In the genomic region with DNA sequence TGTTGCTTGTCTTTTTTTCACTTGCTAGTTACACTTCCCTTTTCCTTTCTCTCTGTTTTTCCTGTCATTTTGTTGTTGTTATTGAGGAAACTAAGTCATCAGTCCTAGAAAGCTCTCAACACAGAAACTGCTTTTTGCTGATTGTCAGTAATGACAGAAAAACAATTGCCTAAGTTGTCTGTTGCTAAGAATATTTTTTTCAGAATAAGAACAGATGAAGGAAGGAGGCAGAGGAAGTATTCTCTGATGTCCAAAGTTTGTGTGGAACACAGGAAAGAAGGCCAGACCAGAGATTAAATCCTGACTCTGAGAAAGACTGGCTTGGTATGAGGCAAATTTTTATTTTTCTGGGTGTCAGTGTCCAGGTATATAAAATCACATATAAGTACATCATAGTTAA, we compare ENCODE assay signal across 27 cellular contexts.
"Had no signal": no experiment of that assay in that cellular context is flagged by ENCODE, and none has a peak within 500 bp of the region (broad histone marks: within the 10 kb centered on the region; RNA-seq: fewer than 3 reads in every experiment).

No MANE protein-coding gene starts in this region.

- H3K4me3 Mint-ChIP-seq: activated CD4-positive, alpha-beta T cell treated with anti-CD3 and anti-CD28 coated beads for 36 hours; activated CD8-positive, alpha-beta memory T cell treated with anti-CD3 and anti-CD28 coated beads, Interleukin-2, amount 10 ng/mL, durations not matched to agents 7 days and 5 days; activated CD8-positive, alpha-beta T cell treated with anti-CD3 and anti-CD28 coated beads, Interleukin-2, amount 10 ng/mL, durations not matched to agents 7 days and 5 days; memory B cell; naive thymus-derived CD4-positive, alpha-beta T cell; T-helper 2 cell treated with Interferon-gamma antibody and Interleukin-4, amounts not matched to agents 5 μg/mL and 100 μg/mL, for 36 hours had no signal

- H3K36me3 ChIP-seq: breast epithelium, spleen, tibial nerve had no signal

- H3K4me1 ChIP-seq: breast epithelium, parathyroid adenoma, psoas muscle, tibial nerve had no signal

- H3K27ac Mint-ChIP-seq: activated CD4-positive, alpha-beta T cell treated with anti-CD3 and anti-CD28 coated beads for 36 hours; activated CD8-positive, alpha-beta memory T cell treated with anti-CD3 and anti-CD28 coated beads, Interleukin-2, amount 10 ng/mL, durations not matched to agents 7 days and 5 days; activated CD8-positive, alpha-beta T cell treated with anti-CD3 and anti-CD28 coated beads, Interleukin-2, amount 10 ng/mL, durations not matched to agents 7 days and 5 days; activated naive CD4-positive, alpha-beta T cell treated with anti-CD3 and anti-CD28 coated beads, Interleukin-2, amount 50 U/mL, for 72 hours; activated T-helper 2 cell treated with anti-CD3 and anti-CD28 coated beads, Interferon-gamma antibody, Interleukin-2, Interleukin-4, amounts not matched to agents 10 μg/mL and 5 μg/mL and 100 μg/mL, durations not matched to agents 14 hours and 24 hours and 36 hours; memory B cell; T-helper 2 cell treated with Interferon-gamma antibody and Interleukin-4, amounts not matched to agents 5 μg/mL and 100 μg/mL, for 36 hours had no signal

- H3K27me3 ChIP-seq: breast epithelium, spleen, tibial nerve had no signal

- H3K36me3 Mint-ChIP-seq: activated naive CD4-positive, alpha-beta T cell treated with anti-CD3 and anti-CD28 coated beads, Interleukin-2, amount 50 U/mL, for 72 hours; memory B cell had no signal

- H3K27me3 Mint-ChIP-seq: activated CD4-positive, alpha-beta T cell treated with anti-CD3 and anti-CD28 coated beads for 36 hours; activated CD8-positive, alpha-beta memory T cell treated with anti-CD3 and anti-CD28 coated beads, Interleukin-2, amount 10 ng/mL, durations not matched to agents 7 days and 5 days; memory B cell; naive thymus-derived CD4-positive, alpha-beta T cell had no signal

- H3K27ac ChIP-seq: breast epithelium, parathyroid adenoma, psoas muscle, spleen, tibial nerve had no signal

- DNase-seq: activated CD4-positive, alpha-beta T cell treated with anti-CD3 and anti-CD28 coated beads for 36 hours; activated CD4-positive, CD25-positive, alpha-beta regulatory T cell; activated CD8-positive, alpha-beta memory T cell treated with anti-CD3 and anti-CD28 coated beads, Interleukin-2, amount 10 ng/mL, durations not matched to agents 7 days and 5 days; activated CD8-positive, alpha-beta T cell treated with anti-CD3 and anti-CD28 coated beads, Interleukin-2, amount 10 ng/mL, durations not matched to agents 7 days and 5 days; activated naive CD4-positive, alpha-beta T cell; activated T-cell treated with anti-CD3 and anti-CD28 coated beads, Interleukin-2, amount 50 U/mL, for 48 hours; central memory CD4-positive, alpha-beta T cell; dermis blood vessel endothelial cell; effector CD4-positive, alpha-beta T cell; erythroblast; head of caudate nucleus; hippocampal formation; left colon; midbrain; naive thymus-derived CD4-positive, alpha-beta T cell; nucleus accumbens; psoas muscle; spleen; stimulated activated naive CD4-positive, alpha-beta T cell treated with Interleukin-2 at 50 U/mL for 16 hours; T-helper 1 cell had no signal

- H2AFZ ChIP-seq: parathyroid adenoma had no signal

- H3K4me3 ChIP-seq: breast epithelium, psoas muscle, spleen, tibial nerve had no signal

- ATAC-seq: activated CD4-positive, alpha-beta T cell treated with anti-CD3 and anti-CD28 coated beads for 36 hours; activated CD8-positive, alpha-beta memory T cell treated with anti-CD3 and anti-CD28 coated beads, Interleukin-2, amount 10 ng/mL, durations not matched to agents 7 days and 5 days; activated CD8-positive, alpha-beta T cell treated with anti-CD3 and anti-CD28 coated beads, Interleukin-2, amount 10 ng/mL, durations not matched to agents 7 days and 5 days; activated naive CD4-positive, alpha-beta T cell treated with anti-CD3 and anti-CD28 coated beads, Interleukin-2, amount 50 U/mL, for 72 hours; left colon; naive thymus-derived CD4-positive, alpha-beta T cell; psoas muscle had no signal

- H3K9me3 Mint-ChIP-seq: T-helper 2 cell treated with Interferon-gamma antibody and Interleukin-4, amounts not matched to agents 5 μg/mL and 100 μg/mL, for 36 hours had no signal

- H3K79me2 ChIP-seq: parathyroid adenoma had no signal

- H3K9me3 ChIP-seq: breast epithelium, psoas muscle, spleen, tibial nerve had no signal
